In the genomic region with DNA sequence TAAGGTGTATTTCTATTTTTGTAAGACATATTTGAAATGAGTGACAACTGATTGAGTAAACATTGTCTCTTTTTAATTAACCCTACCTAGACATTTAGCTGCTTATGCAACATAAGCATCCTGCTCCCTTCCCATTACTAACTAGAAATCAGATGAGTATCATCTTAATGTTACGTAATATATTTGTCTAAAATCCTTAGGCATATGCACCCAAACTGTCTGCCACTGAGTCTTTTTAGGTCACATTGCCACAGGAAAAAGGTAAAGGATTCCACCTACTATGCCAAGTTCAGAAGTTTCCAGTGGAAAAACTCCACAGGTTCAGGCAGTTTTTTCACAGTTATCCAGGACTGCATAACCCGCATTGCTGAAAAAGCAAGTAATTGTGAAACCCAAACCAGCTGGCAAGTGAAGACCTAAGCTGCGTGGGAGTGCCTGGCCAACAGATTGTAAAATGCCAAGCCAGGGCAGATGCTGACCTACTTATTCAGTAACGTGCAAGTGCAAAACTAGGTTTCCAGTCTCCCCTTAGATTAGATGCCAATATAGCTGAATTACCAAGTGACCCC, we compare ENCODE assay signal across 1 cellular context.
TF ChIP-seq lines count a peak whose summit lies in the region.

No MANE protein-coding gene starts in this region.

TF ChIP-seq in IMR-90, 13 proteins besides CTCF, POLR2A, EP300 and RAD21:
- TF ChIP-seq MAZ (IDR thresholded peaks at IDR 0.05; ENCODE audit: borderline replicate concordance, low read depth, low read length) (no peak), CEBPB (IDR thresholded peaks at IDR 0.05; ENCODE audit: low read depth, low read length) (peak; percentile 25; the same call in 1 of the 2 replicates)
